ENCODE assay signal across 24 cellular contexts in the genomic region with DNA sequence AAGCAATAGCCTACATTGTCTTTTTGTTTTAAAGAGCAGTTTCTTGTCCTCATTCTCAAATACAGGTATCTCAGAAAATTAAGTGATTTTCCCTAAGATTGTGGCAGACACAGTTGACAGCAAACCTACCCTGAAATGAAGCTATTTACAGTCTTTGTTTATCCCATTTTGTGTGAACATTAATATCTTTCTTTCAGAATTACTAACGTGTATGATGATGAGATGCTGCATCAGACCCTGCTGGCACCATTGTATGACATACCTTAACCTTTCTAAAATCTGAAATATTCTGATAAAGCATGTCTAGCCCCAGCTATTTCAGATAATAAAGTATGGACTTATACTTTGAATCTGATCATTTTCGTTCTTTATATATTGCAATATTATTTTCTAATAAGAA.
DNase-seq lines count a peak whose midpoint lies in the region; ATAC-seq and TF ChIP-seq lines count a peak whose summit lies in the region.
"Had no signal": no experiment of that assay in that cellular context is flagged by ENCODE, and none has a peak within 500 bp of the region (broad histone marks: within the 10 kb centered on the region; RNA-seq: fewer than 3 reads in every experiment).

No MANE protein-coding gene starts in this region.

- no peaks in the 10 kb centered on the region for H3K27me3 ChIP-seq in dorsolateral prefrontal cortex
- H3K27me3 ChIP-seq: BLaER1 treated with 17β-estradiol and CSF1 and Interleukin-3, amounts not matched to agents 10 nM and 100 nM had no signal

- no peak overlapping the region for H3K27ac ChIP-seq in dorsolateral prefrontal cortex
- H3K27ac ChIP-seq: 22Rv1; A549; BLaER1 treated with 17β-estradiol and CSF1 and Interleukin-3, amounts not matched to agents 10 nM and 100 nM had no signal

- H3K27me3 Mint-ChIP-seq in activated CD4-positive, alpha-beta T cell treated with anti-CD3 and anti-CD28 coated beads for 36 hours, result no peaks in the 10 kb centered on the region
- H3K27me3 Mint-ChIP-seq in activated T-helper 17 cell treated with anti-CD3 and anti-CD28 coated beads, Interleukin-2, amount 50 U/mL, for 72 hours, result no peaks in the 10 kb centered on the region
- H3K27me3 Mint-ChIP-seq: B cell; CD4-positive, alpha-beta memory T cell; CD4-positive, CD25-positive, alpha-beta regulatory T cell; CD8-positive, alpha-beta memory T cell had no signal

- TF ChIP-seq CTCF in dorsolateral prefrontal cortex (IDR thresholded peaks at IDR 0.05 in 54 of 56, conservative IDR thresholded peaks at IDR 0.05 in 2 of 56; ENCODE audit: low read depth in 1 of 56, partially characterized antibody in 56 of 56), result no peak

- H3K36me3 Mint-ChIP-seq in activated CD4-positive, alpha-beta T cell treated with anti-CD3 and anti-CD28 coated beads for 36 hours (ENCODE audit: low read depth), result peaks cover 1% of the 10 kb centered on the region
- H3K36me3 Mint-ChIP-seq in activated T-helper 17 cell treated with anti-CD3 and anti-CD28 coated beads, Interleukin-2, amount 50 U/mL, for 72 hours (ENCODE audit: low read depth), result no peaks in the 10 kb centered on the region
- H3K36me3 Mint-ChIP-seq in stimulated activated effector memory CD8-positive, alpha-beta T cell treated with anti-CD3 and anti-CD28 coated beads, Interleukin-12 subunit alpha, Interleukin-12 subunit beta, amount 100 ng/mL, for 72 hours, result no peaks in the 10 kb centered on the region
- H3K36me3 Mint-ChIP-seq: CD4-positive, CD25-positive, alpha-beta regulatory T cell had no signal

- CTCF ChIA-PET in activated CD4-positive, alpha-beta T cell treated with anti-CD3 and anti-CD28 coated beads for 36 hours (lab: Charles Lee), result no interaction called here

- H3K4me3 ChIP-seq in dorsolateral prefrontal cortex, result no peak overlapping the region
- H3K4me3 ChIP-seq: A549; BLaER1 treated with 17β-estradiol and CSF1 and Interleukin-3, amounts not matched to agents 10 nM and 100 nM had no signal

- H3K4me1 Mint-ChIP-seq in activated CD4-positive, alpha-beta T cell treated with anti-CD3 and anti-CD28 coated beads for 36 hours, result no peaks in the 10 kb centered on the region
- peaks cover 5% of the 10 kb centered on the region for H3K4me1 Mint-ChIP-seq in activated T-helper 17 cell treated with anti-CD3 and anti-CD28 coated beads, Interleukin-2, amount 50 U/mL, for 72 hours
- H3K4me1 Mint-ChIP-seq in stimulated activated effector memory CD8-positive, alpha-beta T cell treated with anti-CD3 and anti-CD28 coated beads, Interleukin-12 subunit alpha, Interleukin-12 subunit beta, amount 100 ng/mL, for 72 hours, result peaks cover 5% of the 10 kb centered on the region
- H3K4me1 Mint-ChIP-seq: B cell; CD14-positive monocyte; CD8-positive, alpha-beta memory T cell had no signal

- POLR2A ChIA-PET in activated CD4-positive, alpha-beta T cell treated with anti-CD3 and anti-CD28 coated beads for 36 hours (lab: Charles Lee), result no interaction called here

- peak; percentile 44 for ATAC-seq in activated CD4-positive, alpha-beta T cell treated with anti-CD3 and anti-CD28 coated beads for 36 hours
- ATAC-seq in GM18868 (IDR thresholded peaks at IDR 0.05; ENCODE audit: unreplicated experiment), result peak; percentile 47
- ATAC-seq in activated T-helper 17 cell treated with anti-CD3 and anti-CD28 coated beads, Interleukin-2, amount 50 U/mL, for 72 hours (replicated peaks), result peak; percentile 63
- peak; percentile 63 for ATAC-seq in stimulated activated effector memory CD8-positive, alpha-beta T cell treated with anti-CD3 and anti-CD28 coated beads, Interleukin-12 subunit alpha, Interleukin-12 subunit beta, amount 100 ng/mL, for 72 hours
- ATAC-seq: A549 had no signal

- DNase-seq in activated CD4-positive, alpha-beta T cell treated with anti-CD3 and anti-CD28 coated beads for 36 hours, result no peak
- DNase-seq in activated CD4-positive, alpha-beta T cell treated with anti-CD3 and anti-CD28 coated beads for 1 hour, result no peak
- no peak for DNase-seq in stimulated activated effector memory CD8-positive, alpha-beta T cell treated with anti-CD3 and anti-CD28 coated beads, Interleukin-12 subunit alpha, Interleukin-12 subunit beta, amount 100 ng/mL, for 72 hours (ENCODE audit: low spot score in 2 of 2)
- DNase-seq in C1 segment of cervical spinal cord (lab: John Stamatoyannopoulos, UW) (no peak), dorsolateral prefrontal cortex (no peak)
- DNase-seq: AML-193; CD4-positive, alpha-beta memory T cell; CD4-positive, CD25-positive, alpha-beta regulatory T cell; CD8-positive, alpha-beta memory T cell; COR-L47; DMS 273 treated with DMSO at 0.1 percent for 48 hours; DMS153; DMS53; DMS79; DND-41; EL; GDM1 had no signal

- no peaks in the 10 kb centered on the region for H3K9me3 Mint-ChIP-seq in activated CD4-positive, alpha-beta T cell treated with anti-CD3 and anti-CD28 coated beads for 36 hours (ENCODE audit: low read depth)
- no peaks in the 10 kb centered on the region for H3K9me3 Mint-ChIP-seq in activated T-helper 17 cell treated with anti-CD3 and anti-CD28 coated beads, Interleukin-2, amount 50 U/mL, for 72 hours
- no peaks in the 10 kb centered on the region for H3K9me3 Mint-ChIP-seq in stimulated activated effector memory CD8-positive, alpha-beta T cell treated with anti-CD3 and anti-CD28 coated beads, Interleukin-12 subunit alpha, Interleukin-12 subunit beta, amount 100 ng/mL, for 72 hours
- H3K9me3 Mint-ChIP-seq: CD14-positive monocyte; CD4-positive, alpha-beta memory T cell; CD4-positive, CD25-positive, alpha-beta regulatory T cell had no signal

- H3K4me3 Mint-ChIP-seq in activated CD4-positive, alpha-beta T cell treated with anti-CD3 and anti-CD28 coated beads for 36 hours, result no peak overlapping the region
- H3K4me3 Mint-ChIP-seq in activated T-helper 17 cell treated with anti-CD3 and anti-CD28 coated beads, Interleukin-2, amount 50 U/mL, for 72 hours, result no peak overlapping the region
- H3K4me3 Mint-ChIP-seq in stimulated activated effector memory CD8-positive, alpha-beta T cell treated with anti-CD3 and anti-CD28 coated beads, Interleukin-12 subunit alpha, Interleukin-12 subunit beta, amount 100 ng/mL, for 72 hours, result no peak overlapping the region
- H3K4me3 Mint-ChIP-seq: B cell; CD14-positive monocyte; CD4-positive, alpha-beta memory T cell; CD4-positive, CD25-positive, alpha-beta regulatory T cell; CD8-positive, alpha-beta memory T cell had no signal

- no peak overlapping the region for H3K27ac Mint-ChIP-seq in activated CD4-positive, alpha-beta T cell treated with anti-CD3 and anti-CD28 coated beads for 36 hours
- H3K27ac Mint-ChIP-seq in activated T-helper 17 cell treated with anti-CD3 and anti-CD28 coated beads, Interleukin-2, amount 50 U/mL, for 72 hours, result peak overlapping the region; percentile 14
- no peak overlapping the region for H3K27ac Mint-ChIP-seq in stimulated activated effector memory CD8-positive, alpha-beta T cell treated with anti-CD3 and anti-CD28 coated beads, Interleukin-12 subunit alpha, Interleukin-12 subunit beta, amount 100 ng/mL, for 72 hours
- H3K27ac Mint-ChIP-seq: B cell; CD14-positive monocyte; CD4-positive, alpha-beta memory T cell; CD4-positive, CD25-positive, alpha-beta regulatory T cell; CD8-positive, alpha-beta memory T cell had no signal

- intact Hi-C loops in activated CD4-positive, alpha-beta T cell treated with anti-CD3 and anti-CD28 coated beads for 36 hours (cut with DNase I, micrococcal nuclease), result no loop called here
- intact Hi-C loops in dorsolateral prefrontal cortex (cut with DNase I), result no loop called here
